ENCODE assay signal across 8 cellular contexts in genomic region chr12:53696285-53696654, GRCh38. TPM values are rescaled to one million over a fixed set of nuclear protein-coding genes. Genes with fewer than 3 reads are reported as not detected.
DNase-seq lines count a peak whose midpoint lies in the region; ATAC-seq and TF ChIP-seq lines count a peak whose summit lies in the region.

No MANE protein-coding gene starts in this region.

- H3K27me3 ChIP-seq in heart left ventricle (peaks cover 17 to 90% (median 47%) of the 10 kb centered on the region in 9 donors), osteoblast (ENCODE audit: insufficient read depth, low read length) (peaks cover 50% of the 10 kb centered on the region)

- H2AFZ ChIP-seq in osteoblast (ENCODE audit: low read length), result peak overlapping the region; percentile 60

- H4K20me1 ChIP-seq in osteoblast (ENCODE audit: insufficient read depth, low read length), result no peaks in the 10 kb centered on the region

- 1 to 2% (median 2%) methylated on average over 11 of the region's 11 CpGs for WGBS in heart left ventricle, 4 donors

- in situ Hi-C loops in GM13976 (cut with MboI; ENCODE audit: low sequenced_read_pairs, unreplicated experiment), result no loop called here

- H3K4me3 ChIP-seq in heart left ventricle (peak overlapping the region in 10 of 12 donors; percentile 4 to 53 (median 38)), osteoblast (ENCODE audit: insufficient read depth, low read length) (peak overlapping the region; percentile 42)

- peaks cover 0 to 23% (median 14%) of the 10 kb centered on the region in 12 donors for H3K4me1 ChIP-seq in heart left ventricle
- H3K4me1 ChIP-seq in osteoblast (ENCODE audit: insufficient read depth, low read length), result peaks cover 10% of the 10 kb centered on the region

- H3K79me2 ChIP-seq in osteoblast (ENCODE audit: insufficient read depth, low read length), result no peaks in the 10 kb centered on the region

- DNase-seq in 8988T (peak; percentile 92), GM13976 (ENCODE audit: low spot score) (peak; percentile 85), NCI-H2107 treated with DMSO at 0.1 percent for 48 hours (lab: John Stamatoyannopoulos, UW; ENCODE audit: unreplicated experiment) (peak; percentile 96), amygdala (lab: John Stamatoyannopoulos, UW) (peak in 51 of 56 donors; percentile 20 to 89 (median 60)), heart left ventricle (peak in 4 of 5 donors; percentile 59 to 76 (median 64)), osteoblast (ENCODE audit: insufficient read length, low spot score, missing footprints) (peak; percentile 98)
- DNase-seq in activated CD4-positive, alpha-beta T cell treated with anti-CD3 and anti-CD28 coated beads for 4 hours, result no peak

- no peaks in the 10 kb centered on the region for H3K9me3 ChIP-seq in heart left ventricle
- H3K9me3 ChIP-seq in osteoblast (ENCODE audit: low read depth, low read length), result no peaks in the 10 kb centered on the region

- peak; percentile 81 to 93 (median 88) for ATAC-seq in heart left ventricle
- ATAC-seq in HG02623 (IDR thresholded peaks at IDR 0.05; ENCODE audit: unreplicated experiment), result no peak

- TF ChIP-seq POLR2A in heart left ventricle (IDR thresholded peaks at IDR 0.05), result no peak

- peak overlapping the region; percentile 80 for H3K4me2 ChIP-seq in osteoblast (ENCODE audit: insufficient read depth, low read length)

- TF ChIP-seq CTCF in GM13976 (IDR thresholded peaks at IDR 0.05; ENCODE audit: borderline replicate concordance, control extremely low read depth, extremely low read depth, insufficient read depth, missing control alignments) (no peak), heart left ventricle (IDR thresholded peaks at IDR 0.05) (no peak), osteoblast (IDR thresholded peaks at IDR 0.05; ENCODE audit: extremely low read depth, low read depth, low read length) (no peak)

- H3K27ac ChIP-seq in heart left ventricle (no peak overlapping the region), osteoblast (ENCODE audit: low read depth, low read length) (no peak overlapping the region)

- no peaks in the 10 kb centered on the region for H3K36me3 ChIP-seq in heart left ventricle
- H3K36me3 ChIP-seq in osteoblast (ENCODE audit: insufficient read depth, low read length), result no peaks in the 10 kb centered on the region

- intact Hi-C loops in heart left ventricle (cut with DNase I), result no loop called here

RNA-seq across cellular contexts. Expression of gene ATP5MC2, which starts 20.4 kb away (rescaled TPM):
- total RNA-seq in heart left ventricle, result 100 to 1,000 TPM; 392 to 753 (median 520) TPM
- polyA plus RNA-seq in heart left ventricle, result 100 to 1,000 TPM; 598 to 748 TPM
- 93.1 and 95.9 TPM in 2 replicates for total RNA-seq in osteoblast

RNA-seq across cellular contexts. Expression of gene CALCOCO1, which starts 31.0 kb away (rescaled TPM):
- total RNA-seq in heart left ventricle (100 to 1,000 TPM; 183 to 352 (median 205) TPM), osteoblast (167 and 174 TPM in 2 replicates)
- 100 to 1,000 TPM in 1 of 2 donors, 10 to 100 TPM in 1; 86.7 to 178 TPM for polyA plus RNA-seq in heart left ventricle

RNA-seq across cellular contexts. Expression of gene CISTR, which starts 55.5 kb away (rescaled TPM):
- total RNA-seq in heart left ventricle (1 to 10 TPM in 7 of 9 donors, under 1 TPM in 1, not detected in 1; 0.68 to 4.4 (median 2.3) TPM), osteoblast (not detected in 2 replicates)
- polyA plus RNA-seq in heart left ventricle, result 1 to 10 TPM in 1 of 2 donors, under 1 TPM in 1; 0.24 to 2.5 TPM

Comparison
In these comparisons a context has a peak if more than half of its experiments do, and no peak if none do; other contexts are left out.
1. DNase-seq: peak in 8988T (single experiment), GM13976 (single experiment), NCI-H2107 treated with DMSO at 0.1 percent for 48 hours (single experiment), amygdala (51 of 56), heart left ventricle (4 of 5) and osteoblast (single experiment); none in activated CD4-positive, alpha-beta T cell treated with anti-CD3 and anti-CD28 coated beads for 4 hours (0 of 2).